12 cellular contexts compared by ENCODE assay signal in genomic region chrX:72060196-72060974, GRCh38.
DNase-seq lines count a peak whose midpoint lies in the region; ATAC-seq and TF ChIP-seq lines count a peak whose summit lies in the region.
"Had no signal": no experiment of that assay in that cellular context is flagged by ENCODE, and none has a peak within 500 bp of the region (broad histone marks: within the 10 kb centered on the region; RNA-seq: fewer than 3 reads in every experiment).

No MANE protein-coding gene starts in this region.

- intact Hi-C loops in left ventricle myocardium superior (cut with micrococcal nuclease) (no loop called here), head of caudate nucleus (cut with DNase I) (no loop called here)

- no peak overlapping the region for H3K4me3 ChIP-seq in cardiac muscle cell

- H3K27ac ChIP-seq in cardiac muscle cell: no peak overlapping the region

- no peak for TF ChIP-seq CTCF in cardiac muscle cell (IDR thresholded peaks at IDR 0.05; ENCODE audit: low read depth, low read length)

- no peaks in the 10 kb centered on the region for H3K36me3 ChIP-seq in cardiac muscle cell

- H3K9me3 ChIP-seq in cardiac muscle cell (ENCODE audit: low read depth): no peaks in the 10 kb centered on the region

- no peaks in the 10 kb centered on the region for H3K4me1 ChIP-seq in cardiac muscle cell (ENCODE audit: low read depth)

- peak; percentile 23 to 55 for DNase-seq in cardiac muscle cell (ENCODE audit: low read depth in 1 of 2, low spot score in 1 of 2)
- DNase-seq in left ventricle myocardium superior: no peak
- peak; percentile 10 for DNase-seq in RPMI8226
- peak; percentile 20 to 87 (median 65) for DNase-seq in head of caudate nucleus
- peak; percentile 75 for DNase-seq in superior temporal gyrus (ENCODE audit: extremely low spot score)
- DNase-seq in SW480 (ENCODE audit: low spot score): no peak
- DNase-seq in kidney tubule cell (ENCODE audit: low spot score): no peak
- DNase-seq: activated T-cell treated with anti-CD3 and anti-CD28 coated beads, Interleukin-2, amount 50 U/mL, for 48 hours; AML-193; foreskin melanocyte; mesenchymal stem cell had no signal

- ATAC-seq in left ventricle myocardium superior (no peak), HG02798 (IDR thresholded peaks at IDR 0.05; ENCODE audit: poor library complexity, unreplicated experiment) (no peak)

- H3K27me3 ChIP-seq in cardiac muscle cell: no peaks in the 10 kb centered on the region

Comparison
In these comparisons a context has a peak if more than half of its experiments do, and no peak if none do; other contexts are left out.
1. DNase-seq: peak in cardiac muscle cell (2 of 2), RPMI8226 (single experiment), head of caudate nucleus (42 of 42) and superior temporal gyrus (single experiment); none in left ventricle myocardium superior (single experiment), SW480 (single experiment) and kidney tubule cell (single experiment).